8 cellular contexts compared by ENCODE assay signal in genomic region chr1:182616130-182617074, GRCh38. TPM values are rescaled to one million over a fixed set of nuclear protein-coding genes. Genes with fewer than 3 reads are reported as not detected.
DNase-seq lines count a peak whose midpoint lies in the region; ATAC-seq and TF ChIP-seq lines count a peak whose summit lies in the region.

No MANE protein-coding gene starts in this region.

- CTCF ChIA-PET in activated CD8-positive, alpha-beta T cell treated with anti-CD3 and anti-CD28 coated beads for 36 hours (lab: Charles Lee): interaction anchor here (0.6 to 7.5 kb wide), 8 partner anchors 9 to 168 kb away, joined by 3 to 53 read pairs (median 12); partner anchors contain the start of gene RGS16

- peaks cover 6% of the 10 kb centered on the region for H3K9me3 Mint-ChIP-seq in activated CD8-positive, alpha-beta T cell treated with anti-CD3 and anti-CD28 coated beads for 36 hours
- H3K9me3 Mint-ChIP-seq in effector memory CD8-positive, alpha-beta T cell: peaks cover 2 to 11% of the 10 kb centered on the region in 2 donors
- peaks cover 2 to 3% of the 10 kb centered on the region in 2 donors for H3K9me3 Mint-ChIP-seq in natural killer cell
- H3K9me3 Mint-ChIP-seq in stimulated activated naive B cell treated with anti-CD40 and anti-IgM and Interleukin-4, amounts not matched to agents 10 μg/mL and 1 μg/mL and 100 μg/mL, for 72 hours: peaks cover 7% of the 10 kb centered on the region in 2 donors

- H3K4me3 Mint-ChIP-seq in activated CD8-positive, alpha-beta T cell treated with anti-CD3 and anti-CD28 coated beads for 36 hours: peak overlapping the region; percentile 77
- peak overlapping the region; percentile 70 to 77 for H3K4me3 Mint-ChIP-seq in effector memory CD8-positive, alpha-beta T cell
- peak overlapping the region; percentile 89 for H3K4me3 Mint-ChIP-seq in natural killer cell
- H3K4me3 Mint-ChIP-seq in stimulated activated naive B cell treated with anti-CD40 and anti-IgM and Interleukin-4, amounts not matched to agents 10 μg/mL and 1 μg/mL and 100 μg/mL, for 72 hours: peak overlapping the region; percentile 7 to 44

- peak overlapping the region; percentile 89 for H3K27ac Mint-ChIP-seq in activated CD8-positive, alpha-beta T cell treated with anti-CD3 and anti-CD28 coated beads for 36 hours
- peak overlapping the region; percentile 84 to 93 for H3K27ac Mint-ChIP-seq in effector memory CD8-positive, alpha-beta T cell
- H3K27ac Mint-ChIP-seq in natural killer cell: peak overlapping the region; percentile 85 to 94
- peak overlapping the region; percentile 94 for H3K27ac Mint-ChIP-seq in stimulated activated naive B cell treated with anti-CD40 and anti-IgM and Interleukin-4, amounts not matched to agents 10 μg/mL and 1 μg/mL and 100 μg/mL, for 72 hours

- intact Hi-C loops in activated CD8-positive, alpha-beta T cell treated with anti-CD3 and anti-CD28 coated beads for 36 hours (cut with micrococcal nuclease): loop anchor here (1.0 to 5.0 kb wide), 2 partner anchors 13 to 96 kb away; no protein-coding TSS in a partner anchor
- intact Hi-C loops in natural killer cell (cut with micrococcal nuclease): loop anchor here (1.0 to 5.0 kb wide), 4 partner anchors 12 to 1529 kb away; partner anchors contain the start of genes DHX9, IER5 and RGS16

- DNase-seq in A172 (ENCODE audit: low spot score): peak; percentile 92
- DNase-seq in NCI-H460 (ENCODE audit: extremely low read depth, low read depth): peak; percentile 92
- peak; percentile 94 for DNase-seq in activated CD8-positive, alpha-beta T cell treated with anti-CD3 and anti-CD28 coated beads for 36 hours
- DNase-seq in effector memory CD8-positive, alpha-beta T cell: peak; percentile 87 to 89 (median 88)
- DNase-seq in natural killer cell: peak; percentile 86
- DNase-seq in stimulated activated naive B cell treated with anti-CD40 and anti-IgM and Interleukin-4, amounts not matched to agents 10 μg/mL and 1 μg/mL and 100 μg/mL, for 72 hours: peak; percentile 66

- H3K4me1 Mint-ChIP-seq in activated CD8-positive, alpha-beta T cell treated with anti-CD3 and anti-CD28 coated beads for 36 hours (ENCODE audit: low read depth): peaks cover 68% of the 10 kb centered on the region
- H3K4me1 Mint-ChIP-seq in effector memory CD8-positive, alpha-beta T cell (ENCODE audit: low read depth in 2 of 2): peaks cover 31 to 35% of the 10 kb centered on the region in 2 donors
- H3K4me1 Mint-ChIP-seq in natural killer cell: peaks cover 35 to 39% of the 10 kb centered on the region in 2 donors
- H3K4me1 Mint-ChIP-seq in stimulated activated naive B cell treated with anti-CD40 and anti-IgM and Interleukin-4, amounts not matched to agents 10 μg/mL and 1 μg/mL and 100 μg/mL, for 72 hours: peaks cover 46 to 56% of the 10 kb centered on the region in 2 donors

- POLR2A ChIA-PET in activated CD8-positive, alpha-beta T cell treated with anti-CD3 and anti-CD28 coated beads for 36 hours (lab: Charles Lee): interaction anchor here (0.7 to 4.2 kb wide), 11 partner anchors 10 to 224 kb away, joined by 3 to 68 read pairs (median 3); partner anchors contain the start of genes DHX9 and RGS16

- ATAC-seq in GM19035 (IDR thresholded peaks at IDR 0.05; ENCODE audit: unreplicated experiment): peak; percentile 72
- peak; percentile 68 for ATAC-seq in HG03342 (IDR thresholded peaks at IDR 0.05; ENCODE audit: unreplicated experiment)
- ATAC-seq in activated CD8-positive, alpha-beta T cell treated with anti-CD3 and anti-CD28 coated beads for 36 hours: peak; percentile 81
- peak; percentile 90 for ATAC-seq in effector memory CD8-positive, alpha-beta T cell (replicated peaks)
- peak; percentile 76 to 88 (median 87) for ATAC-seq in natural killer cell
- ATAC-seq in stimulated activated naive B cell treated with anti-CD40 and anti-IgM and Interleukin-4, amounts not matched to agents 10 μg/mL and 1 μg/mL and 100 μg/mL, for 72 hours (replicated peaks): peak; percentile 83 to 85

- no peak for TF ChIP-seq CTCF in activated CD8-positive, alpha-beta T cell treated with anti-CD3 and anti-CD28 coated beads for 36 hours (IDR thresholded peaks at IDR 0.05)
- TF ChIP-seq CTCF in natural killer cell (IDR thresholded peaks at IDR 0.05): no peak

- peaks cover 7% of the 10 kb centered on the region for H3K36me3 Mint-ChIP-seq in activated CD8-positive, alpha-beta T cell treated with anti-CD3 and anti-CD28 coated beads for 36 hours (ENCODE audit: low read depth)
- peaks cover 36% of the 10 kb centered on the region for H3K36me3 Mint-ChIP-seq in effector memory CD8-positive, alpha-beta T cell (ENCODE audit: insufficient read depth)
- peaks cover 10% of the 10 kb centered on the region for H3K36me3 Mint-ChIP-seq in natural killer cell
- peaks cover 4 to 9% of the 10 kb centered on the region in 2 donors for H3K36me3 Mint-ChIP-seq in stimulated activated naive B cell treated with anti-CD40 and anti-IgM and Interleukin-4, amounts not matched to agents 10 μg/mL and 1 μg/mL and 100 μg/mL, for 72 hours

- peaks cover 35% of the 10 kb centered on the region for H3K27me3 Mint-ChIP-seq in activated CD8-positive, alpha-beta T cell treated with anti-CD3 and anti-CD28 coated beads for 36 hours
- peaks cover 61 to 89% of the 10 kb centered on the region in 2 donors for H3K27me3 Mint-ChIP-seq in effector memory CD8-positive, alpha-beta T cell
- peaks cover 77 to 83% of the 10 kb centered on the region in 2 donors for H3K27me3 Mint-ChIP-seq in natural killer cell (ENCODE audit: low read depth in 2 of 2)
- peaks cover 26 to 55% of the 10 kb centered on the region in 2 donors for H3K27me3 Mint-ChIP-seq in stimulated activated naive B cell treated with anti-CD40 and anti-IgM and Interleukin-4, amounts not matched to agents 10 μg/mL and 1 μg/mL and 100 μg/mL, for 72 hours

RNA-seq across cellular contexts. Expression of gene RGS16, which starts 12.2 kb away (rescaled TPM):
- 12.8 and 23.4 TPM in 2 replicates for total RNA-seq in A172 (2014; rRNA removed; shearing (Covaris generic))
- 25.1 and 27.4 TPM in 2 replicates for total RNA-seq in NCI-H460 (2014; rRNA removed; shearing (Covaris generic))
- polyA plus RNA-seq in NCI-H460 (2014; cell fraction: nucleus; rRNA removed): 31.2 and 37.1 TPM in 2 replicates
- 10 to 100 TPM; 33.8 to 35.6 TPM for total RNA-seq in activated CD8-positive, alpha-beta T cell treated with anti-CD3 and anti-CD28 coated beads for 36 hours
- 1 to 10 TPM; 1.3 to 9.6 (median 4.2) TPM for total RNA-seq in natural killer cell

RNA-seq across cellular contexts. Expression of gene RNASEL, which starts 27.3 kb away (rescaled TPM):
- 14.6 and 16.7 TPM in 2 replicates for total RNA-seq in A172 (2014; rRNA removed; shearing (Covaris generic))
- 6.6 and 7.6 TPM in 2 replicates for total RNA-seq in NCI-H460 (2014; rRNA removed; shearing (Covaris generic))
- polyA plus RNA-seq in NCI-H460 (2014; cell fraction: nucleus; rRNA removed): 6.6 and 8.6 TPM in 2 replicates
- 1 to 10 TPM; 3.7 TPM for total RNA-seq in activated CD8-positive, alpha-beta T cell treated with anti-CD3 and anti-CD28 coated beads for 36 hours
- total RNA-seq in natural killer cell: 1 to 10 TPM; 3.3 to 5.8 (median 4.8) TPM

Comparison
In these comparisons a context has a peak if more than half of its experiments do, and no peak if none do; other contexts are left out.
1. Peak in every context shown above with its lines: DNase-seq and ATAC-seq.
2. H3K4me3 Mint-ChIP-seq: peak in every context shown above with its lines; median percentile 89 in natural killer cell; 77 in activated CD8-positive, alpha-beta T cell treated with anti-CD3 and anti-CD28 coated beads for 36 hours; 74 in effector memory CD8-positive, alpha-beta T cell; 26 in stimulated activated naive B cell treated with anti-CD40 and anti-IgM and Interleukin-4, amounts not matched to agents 10 μg/mL and 1 μg/mL and 100 μg/mL, for 72 hours.